ENCODE assay signal across 11 cellular contexts in genomic region chr4:78569291-78569821, GRCh38. TPM values are rescaled to one million over a fixed set of nuclear protein-coding genes. Genes with fewer than 3 reads are reported as not detected.
A peak's percentile ranks its signal among the peaks of the same experiment; 100 is the strongest.
DNase-seq lines count a peak whose midpoint lies in the region; ATAC-seq and TF ChIP-seq lines count a peak whose summit lies in the region.
"Had no signal": no experiment of that assay in that cellular context is flagged by ENCODE, and none has a peak within 500 bp of the region (broad histone marks: within the 10 kb centered on the region; RNA-seq: fewer than 3 reads in every experiment).

No MANE protein-coding gene starts in this region.

- H3K23ac ChIP-seq in trophoblast cell (ENCODE audit: low read length), result no peak overlapping the region

- CTCF ChIA-PET in Caco-2 (lab: Charles Lee), result no interaction called here
- CTCF ChIA-PET in SK-N-SH (lab: Yijun Ruan, JAX), result interaction anchor here (0.7 to 1.2 kb wide), 3 partner anchors 12 to 75 kb away, joined by 3 to 4 read pairs (median 4); no protein-coding TSS in a partner anchor

- H3K27ac Mint-ChIP-seq in Caco-2 (ENCODE audit: unreplicated experiment), result peak overlapping the region; percentile 85

- H3K9ac ChIP-seq in SK-N-SH (no peak overlapping the region), trophoblast cell (ENCODE audit: low read length) (no peak overlapping the region)

- no peak overlapping the region for H4K8ac ChIP-seq in trophoblast cell (ENCODE audit: low read depth, low read length)

- intact Hi-C loops in Caco-2 (cut with micrococcal nuclease; ENCODE audit: unreplicated experiment), result loop anchor here (1.0 to 5.0 kb wide), 3 partner anchors 8 to 1083 kb away; partner anchors contain the start of gene FRAS1

- no TSS peak for BruUV-seq in Caco-2 (replicated peaks; lab: Mats Ljungman, UMichigan)

- peaks cover 21% of the 10 kb centered on the region for H3K79me1 ChIP-seq in trophoblast cell (ENCODE audit: low read length)

- H3K14ac ChIP-seq in trophoblast cell (ENCODE audit: low read length), result no peak overlapping the region

- H3K4me3 Mint-ChIP-seq in Caco-2 (ENCODE audit: unreplicated experiment), result peak overlapping the region; percentile 46

- H2AFZ ChIP-seq in SK-N-SH (ENCODE audit: low read depth) (peak overlapping the region; percentile 75; the same call in 1 of the 2 replicates), trophoblast cell (ENCODE audit: insufficient read depth, low read length, poor library complexity) (no peak overlapping the region)

- H3K4ac ChIP-seq in trophoblast cell (ENCODE audit: low read depth, low read length), result peak overlapping the region; percentile 6

- H3K9me3 ChIP-seq in Caco-2, result no peaks in the 10 kb centered on the region
- H3K9me3 ChIP-seq in SK-N-SH, result no peaks in the 10 kb centered on the region
- H3K9me3 ChIP-seq in trophoblast cell (ENCODE audit: insufficient read depth, low read depth, low read length), result no peaks in the 10 kb centered on the region
- H3K9me3 ChIP-seq in effector memory CD4-positive, alpha-beta T cell (ENCODE audit: control insufficient read depth, low read length), result no peaks in the 10 kb centered on the region
- H3K9me3 ChIP-seq: spleen had no signal

- H3K9me3 Mint-ChIP-seq in Caco-2 (ENCODE audit: unreplicated experiment), result no peaks in the 10 kb centered on the region

- H2BK120ac ChIP-seq in trophoblast cell (ENCODE audit: insufficient read depth, low read length, poor library complexity), result no peak overlapping the region

- H3K18ac ChIP-seq in trophoblast cell (ENCODE audit: low read length), result no peak overlapping the region

- no peak overlapping the region for H2BK12ac ChIP-seq in trophoblast cell (ENCODE audit: low read length)

- no peaks in the 10 kb centered on the region for H3K27me3 Mint-ChIP-seq in Caco-2 (ENCODE audit: insufficient read depth, unreplicated experiment)

- no peak overlapping the region for H2AK5ac ChIP-seq in trophoblast cell (ENCODE audit: low read length)

- peak overlapping the region; percentile 21 for H2BK5ac ChIP-seq in trophoblast cell (ENCODE audit: low read depth, low read length, poor library complexity)

- no peak for TF ChIP-seq RAD21 in SK-N-SH (IDR thresholded peaks at IDR 0.05; ENCODE audit: low read length)

- peaks cover 40% of the 10 kb centered on the region for H3K4me1 Mint-ChIP-seq in Caco-2 (ENCODE audit: low read depth, unreplicated experiment)

- H3K4me3 ChIP-seq in Caco-2 (ENCODE audit: low read depth, low read length) (no peak overlapping the region), SK-N-SH (ENCODE audit: low read depth in 2 of 2, low read length in 1 of 2) (no peak overlapping the region), trophoblast cell (ENCODE audit: low read depth, low read length) (no peak overlapping the region)
- H3K4me3 ChIP-seq in effector memory CD4-positive, alpha-beta T cell (ENCODE audit: insufficient read depth, low read depth, low read length, poor library complexity, severe bottlenecking), result no peak overlapping the region
- H3K4me3 ChIP-seq: spleen had no signal

- H4K12ac ChIP-seq in trophoblast cell (ENCODE audit: low read depth, low read length), result no peak overlapping the region

- TF ChIP-seq EP300 in SK-N-SH (IDR thresholded peaks at IDR 0.05; ENCODE audit: borderline replicate concordance in 1 of 2, low read depth in 1 of 2, low read length in 1 of 2), result no peak; a peak in 1 of 4 replicates

- TF ChIP-seq CTCF in Caco-2 (IDR thresholded peaks at IDR 0.05; ENCODE audit: insufficient read depth in 1 of 2, low read depth in 1 of 2, low read length in 1 of 2, severe bottlenecking in 1 of 2, unreplicated experiment in 1 of 2) (no peak), SK-N-SH (IDR thresholded peaks at IDR 0.05) (no peak), foreskin keratinocyte (conservative IDR thresholded peaks at IDR 0.05) (no peak)

- ATAC-seq in foreskin keratinocyte (peak; percentile 61), HG03039 (IDR thresholded peaks at IDR 0.05; ENCODE audit: unreplicated experiment) (no peak), GM21526 (IDR thresholded peaks at IDR 0.05; ENCODE audit: low FRiP score, unreplicated experiment) (no peak)
- ATAC-seq: Panc1 had no signal

- POLR2A ChIA-PET in Caco-2 (lab: Charles Lee) (interaction anchor here (0.6 to 4.5 kb wide), 4 partner anchors 11 to 435 kb away, joined by 3 to 48 read pairs (median 6); partner anchors contain the start of gene ANXA3), SK-N-SH (lab: Yijun Ruan, JAX) (no interaction called here)

- H3K4me1 ChIP-seq in Caco-2 (peaks cover 63% of the 10 kb centered on the region), SK-N-SH (ENCODE audit: control insufficient read depth in 1 of 2, insufficient read depth in 2 of 2, low read depth in 1 of 2, low read length in 1 of 2) (peaks cover 0 to 9% of the 10 kb centered on the region in 2 experiments; a peak in 3 of 4 replicates), foreskin keratinocyte (peaks cover 54% of the 10 kb centered on the region), trophoblast cell (ENCODE audit: control insufficient read depth in 1 of 2, insufficient read depth in 2 of 2, low read length in 2 of 2) (peaks cover 23 to 27% of the 10 kb centered on the region in 2 experiments)
- H3K4me1 ChIP-seq in effector memory CD4-positive, alpha-beta T cell (ENCODE audit: control insufficient read depth, insufficient read depth, low read length, poor library complexity, severe bottlenecking), result no peaks in the 10 kb centered on the region

- H4K91ac ChIP-seq in trophoblast cell (ENCODE audit: low read depth, low read length), result no peak overlapping the region

- peaks cover 8% of the 10 kb centered on the region for H3F3A ChIP-seq in SK-N-SH (replicated peaks; ENCODE audit: insufficient read depth)

- H3K36me3 Mint-ChIP-seq in Caco-2 (ENCODE audit: insufficient read depth, unreplicated experiment), result peaks cover 98% of the 10 kb centered on the region

- no peaks in the 10 kb centered on the region for H3K27me3 ChIP-seq in Caco-2 (replicated peaks; ENCODE audit: control insufficient read depth, insufficient read depth, low read length)
- no peaks in the 10 kb centered on the region for H3K27me3 ChIP-seq in SK-N-SH (ENCODE audit: insufficient read depth)
- no peaks in the 10 kb centered on the region for H3K27me3 ChIP-seq in foreskin keratinocyte
- no peaks in the 10 kb centered on the region for H3K27me3 ChIP-seq in trophoblast cell (ENCODE audit: insufficient read depth, low read length)
- H3K27me3 ChIP-seq in effector memory CD4-positive, alpha-beta T cell (replicated peaks; ENCODE audit: control insufficient read depth, insufficient read depth, low read length, poor library complexity, severe bottlenecking), result no peaks in the 10 kb centered on the region
- H3K27me3 ChIP-seq: spleen had no signal

- H3K79me2 ChIP-seq in SK-N-SH (ENCODE audit: insufficient read depth) (no peaks in the 10 kb centered on the region), trophoblast cell (ENCODE audit: control insufficient read depth, insufficient read depth, low read length, poor library complexity) (peaks cover 4% of the 10 kb centered on the region)

- no peaks in the 10 kb centered on the region for H4K20me1 ChIP-seq in SK-N-SH (ENCODE audit: insufficient read depth)

- H3K36me3 ChIP-seq in Caco-2 (ENCODE audit: control insufficient read depth, insufficient read depth, low read length), result 0 out of 2 replicates have a peak, but pooled peaks cover 3% of the 10 kb centered on the region
- H3K36me3 ChIP-seq in SK-N-SH (replicated peaks in 1 of 2; ENCODE audit: control insufficient read depth in 1 of 2, insufficient read depth in 2 of 2, low read length in 1 of 2), result no peaks in the 10 kb centered on the region
- peaks cover 7 to 15% of the 10 kb centered on the region in 2 experiments for H3K36me3 ChIP-seq in trophoblast cell (ENCODE audit: control insufficient read depth in 1 of 2, insufficient read depth in 2 of 2, low read length in 2 of 2)
- H3K36me3 ChIP-seq in effector memory CD4-positive, alpha-beta T cell (ENCODE audit: control insufficient read depth, insufficient read depth, low read length), result no peaks in the 10 kb centered on the region

- peak; percentile 65 to 70 for DNase-seq in Caco-2
- no peak for DNase-seq in SK-N-SH
- peak; percentile 71 to 85 for DNase-seq in foreskin keratinocyte
- peak; percentile 23 to 74 for DNase-seq in trophoblast cell
- DNase-seq in effector memory CD4-positive, alpha-beta T cell, result no peak
- no peak for DNase-seq in stimulated activated CD8-positive, alpha-beta memory T cell treated with anti-CD3 and anti-CD28 coated beads, Interleukin-4, amount 100 ng/mL, for 48 hours
- DNase-seq: KBM-7, spleen had no signal

- H3K27ac ChIP-seq in SK-N-SH (ENCODE audit: low read depth in 2 of 2, low read length in 1 of 2) (peak overlapping the region; percentile 40 to 68; a peak in 3 of 4 replicates), foreskin keratinocyte (peak overlapping the region; percentile 3), trophoblast cell (ENCODE audit: low read depth, low read length) (peak overlapping the region; percentile 66)
- H3K27ac ChIP-seq in effector memory CD4-positive, alpha-beta T cell (ENCODE audit: insufficient read depth, low read length, poor library complexity, severe bottlenecking), result no peak overlapping the region
- H3K27ac ChIP-seq: spleen had no signal

- 49% methylated on average over 6 of the region's 6 CpGs for WGBS in SK-N-SH (ENCODE audit: low lambda C conversion rate)
- WGBS in trophoblast cell (ENCODE audit: extremely low coverage, insufficient coverage, insufficient read length), result no CpG with 5 or more reads among the region's 6 CpGs

- H3K9me2 ChIP-seq in SK-N-SH, result no peaks in the 10 kb centered on the region

- H3K4me2 ChIP-seq in SK-N-SH (no peak overlapping the region), trophoblast cell (ENCODE audit: low read length) (no peak overlapping the region)

TF ChIP-seq in SK-N-SH, 30 proteins besides CTCF, POLR2A, EP300 and RAD21 (continues in another document):
- TF ChIP-seq RXRA (IDR thresholded peaks at IDR 0.05; ENCODE audit: borderline replicate concordance, low read depth), result no peak
- no peak for TF ChIP-seq MXI1 (IDR thresholded peaks at IDR 0.05; ENCODE audit: low read depth, low read length)
- TF ChIP-seq SIN3A (IDR thresholded peaks at IDR 0.05; ENCODE audit: borderline replicate concordance, low read depth, low read length), result no peak

RNA-seq across cellular contexts. Expression of gene ANXA3, which starts 17.8 kb away (rescaled TPM):
- total RNA-seq in Caco-2 (2022) (327 and 361 TPM in 2 replicates), foreskin keratinocyte (407 and 415 TPM in 2 replicates)
- polyA plus RNA-seq in SK-N-SH (2012; rRNA removed) (13.8 and 15.5 TPM in 2 replicates), foreskin keratinocyte (361 and 377 TPM in 2 replicates)
- polyA plus RNA-seq in SK-N-SH (2012; cell fraction: cytosol; rRNA removed), result 16.9 and 18.2 TPM in 2 replicates
- polyA plus RNA-seq in SK-N-SH (2012; cell fraction: nucleus; rRNA removed), result 31.0 and 31.4 TPM in 2 replicates
- polyA plus RNA-seq in trophoblast cell (2013), result 245 and 254 TPM in 2 replicates

Comparison
In these comparisons a context has a peak if more than half of its experiments do, and no peak if none do; other contexts are left out.
1. DNase-seq: peak in Caco-2 (2 of 2), foreskin keratinocyte (2 of 2) and trophoblast cell (2 of 2); none in SK-N-SH (single experiment), effector memory CD4-positive, alpha-beta T cell (0 of 3) and stimulated activated CD8-positive, alpha-beta memory T cell treated with anti-CD3 and anti-CD28 coated beads, Interleukin-4, amount 100 ng/mL, for 48 hours (single experiment).